26 cellular contexts compared by ENCODE assay signal in the genomic region with DNA sequence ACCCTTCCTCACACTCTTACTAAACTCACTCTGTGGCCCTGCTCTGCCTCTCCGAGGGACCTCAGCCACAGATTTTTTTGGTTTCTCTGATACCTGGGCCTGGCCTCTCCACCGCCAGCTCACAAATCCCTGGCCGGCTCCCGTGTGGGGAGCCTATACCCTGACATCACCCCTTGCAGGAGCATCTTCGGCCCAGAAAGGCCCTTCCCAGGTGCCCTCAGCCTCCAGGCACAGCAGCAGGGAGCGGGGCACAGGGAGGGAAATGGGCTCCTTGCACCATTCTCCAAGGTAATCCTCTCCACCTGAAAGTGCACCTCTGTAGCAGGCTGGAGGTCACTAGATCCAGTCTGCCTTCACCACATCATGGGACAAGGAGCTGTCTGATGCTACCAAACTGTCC. TPM values are rescaled to one million over a fixed set of nuclear protein-coding genes. Genes with fewer than 3 reads are reported as not detected.
"Had no signal": no experiment of that assay in that cellular context is flagged by ENCODE, and none has a peak within 500 bp of the region (broad histone marks: within the 10 kb centered on the region; RNA-seq: fewer than 3 reads in every experiment).

No MANE protein-coding gene starts in this region.

- ATAC-seq: activated CD8-positive, alpha-beta T cell treated with anti-CD3 and anti-CD28 coated beads, Interleukin-2, amount 10 ng/mL, durations not matched to agents 7 days and 5 days; activated naive CD4-positive, alpha-beta T cell treated with anti-CD3 and anti-CD28 coated beads, Interleukin-2, amount 50 U/mL, for 72 hours; activated naive CD8-positive, alpha-beta T cell treated with anti-CD3 and anti-CD28 coated beads, Interleukin-2, amount 50 U/mL, for 24 hours; activated T-cell treated with anti-CD3 and anti-CD28 coated beads, Interleukin-2, amount 50 U/mL, for 4 hours; body of pancreas had no signal

- H3K27ac ChIP-seq: ascending aorta, body of pancreas, Peyer's patch, RWPE1, SJCRH30, VCaP had no signal

- H3K4me3 Mint-ChIP-seq: activated CD8-positive, alpha-beta T cell treated with anti-CD3 and anti-CD28 coated beads, Interleukin-2, amount 10 ng/mL, durations not matched to agents 7 days and 5 days; activated naive CD8-positive, alpha-beta T cell treated with anti-CD3 and anti-CD28 coated beads, Interleukin-2, amount 50 U/mL, for 24 hours; activated T-cell treated with anti-CD3 and anti-CD28 coated beads, Interleukin-2, amount 50 U/mL, for 4 hours had no signal

- FAIRE-seq: bronchial epithelial cell had no signal

- DNase-seq: activated CD4-positive, alpha-beta T cell treated with anti-CD3 and anti-CD28 coated beads for 48 hours; activated CD4-positive, alpha-beta T cell treated with anti-CD3 and anti-CD28 coated beads, Interleukin-2, amount 50 U/mL, for 4 hours; activated CD8-positive, alpha-beta T cell treated with anti-CD3 and anti-CD28 coated beads, Interleukin-2, amount 10 ng/mL, durations not matched to agents 7 days and 5 days; activated effector memory CD4-positive, alpha-beta T cell treated with anti-CD3 and anti-CD28 coated beads, Interleukin-2, amount 50 U/mL, for 16 hours; activated naive CD4-positive, alpha-beta T cell treated with Interleukin-2 at 50 U/mL for 16 hours; activated naive CD8-positive, alpha-beta T cell treated with anti-CD3 and anti-CD28 coated beads, Interleukin-2, amount 50 U/mL, for 24 hours; activated T-cell treated with anti-CD3 and anti-CD28 coated beads, Interleukin-2, amount 50 U/mL, for 4 hours; amniotic stem cell; body of pancreas; NCI-H1048; NCI-H1417 treated with DMSO at 0.1 percent for 48 hours; NCI-H1694 treated with DMSO at 0.1 percent for 48 hours; NCI-H2029 treated with DMSO at 0.1 percent for 48 hours; NCI-H510A treated with DMSO at 0.1 percent for 48 hours; NCI-H69; NK-92 treated with Interleukin-12 subunit alpha and Interleukin-12 subunit beta, amount 100 ng/mL, for 24 hours; Right ventricle myocardium superior; SJCRH30; SK-N-SH; T-helper 1 cell had no signal

- H3K4me1 ChIP-seq: ascending aorta, body of pancreas, Peyer's patch, SJCRH30 had no signal

- H3K9me3 ChIP-seq: ascending aorta, body of pancreas, Peyer's patch, SJCRH30, SK-N-SH had no signal

- H3K36me3 ChIP-seq: ascending aorta, Peyer's patch, SJCRH30 had no signal

- H3K4me1 Mint-ChIP-seq: activated naive CD8-positive, alpha-beta T cell treated with anti-CD3 and anti-CD28 coated beads, Interleukin-2, amount 50 U/mL, for 24 hours had no signal

- H3K9ac ChIP-seq: SK-N-SH had no signal

- H3K27ac Mint-ChIP-seq: activated CD8-positive, alpha-beta T cell treated with anti-CD3 and anti-CD28 coated beads, Interleukin-2, amount 10 ng/mL, durations not matched to agents 7 days and 5 days; activated naive CD4-positive, alpha-beta T cell treated with anti-CD3 and anti-CD28 coated beads, Interleukin-2, amount 50 U/mL, for 72 hours; activated naive CD8-positive, alpha-beta T cell treated with anti-CD3 and anti-CD28 coated beads, Interleukin-2, amount 50 U/mL, for 24 hours had no signal

- H3K27me3 ChIP-seq: ascending aorta, body of pancreas, Peyer's patch, SJCRH30 had no signal

- H3K4me3 ChIP-seq: ascending aorta, body of pancreas, Peyer's patch, SJCRH30 had no signal

RNA-seq across cellular contexts. Expression of a gene that starts 43.2 kb away (rescaled TPM):
- total RNA-seq: SJCRH30 had no signal
- polyA plus RNA-seq: SK-N-SH had no signal
